In genomic region chr2:8600456-8600855, GRCh38 we compare ENCODE assay signal across 26 cellular contexts.
"Had no signal": no experiment of that assay in that cellular context is flagged by ENCODE, and none has a peak within 500 bp of the region (broad histone marks: within the 10 kb centered on the region; RNA-seq: fewer than 3 reads in every experiment).

No MANE protein-coding gene starts in this region.

- H3K27me3 ChIP-seq: esophagus muscularis mucosa, foreskin keratinocyte, heart left ventricle, left lung, upper lobe of left lung had no signal

- H3K4me3 Mint-ChIP-seq: activated CD4-positive, alpha-beta T cell treated with anti-CD3 and anti-CD28 coated beads for 36 hours; activated naive CD4-positive, alpha-beta T cell treated with anti-CD3 and anti-CD28 coated beads, Interleukin-2, amount 50 U/mL, for 24 hours; activated naive CD8-positive, alpha-beta T cell treated with anti-CD3 and anti-CD28 coated beads, Interleukin-2, amount 50 U/mL, for 24 hours; activated T-cell treated with anti-CD3 and anti-CD28 coated beads, Interleukin-2, amount 50 U/mL, for 24 hours; dendritic cell treated with granulocyte-macrophage colony-stimulating factor and Interleukin-4, amounts not matched to agents 40 ng/mL and 50 ng/mL, for 4 days; immature natural killer cell; naive B cell; stimulated activated effector memory CD8-positive, alpha-beta T cell treated with anti-CD3 and anti-CD28 coated beads, Interleukin-12 subunit alpha, Interleukin-12 subunit beta, amount 100 ng/mL, for 72 hours; stimulated activated naive CD8-positive, alpha-beta T cell treated with anti-CD3 and anti-CD28 coated beads, Interleukin-15, Interleukin-2, amounts not matched to agents 100 ng/mL and 50 ng/mL, for 24 hours had no signal

- H3K27ac Mint-ChIP-seq: activated CD4-positive, alpha-beta T cell treated with anti-CD3 and anti-CD28 coated beads for 36 hours; activated naive CD4-positive, alpha-beta T cell treated with anti-CD3 and anti-CD28 coated beads, Interleukin-2, amount 50 U/mL, for 24 hours; activated naive CD8-positive, alpha-beta T cell treated with anti-CD3 and anti-CD28 coated beads, Interleukin-2, amount 50 U/mL, for 24 hours; activated T-cell treated with anti-CD3 and anti-CD28 coated beads, Interleukin-2, amount 50 U/mL, for 24 hours; dendritic cell treated with granulocyte-macrophage colony-stimulating factor and Interleukin-4, amounts not matched to agents 40 ng/mL and 50 ng/mL, for 4 days; immature natural killer cell; naive B cell; progenitor cell of endocrine pancreas; stimulated activated effector memory CD8-positive, alpha-beta T cell treated with anti-CD3 and anti-CD28 coated beads, Interleukin-12 subunit alpha, Interleukin-12 subunit beta, amount 100 ng/mL, for 72 hours; stimulated activated naive CD8-positive, alpha-beta T cell treated with anti-CD3 and anti-CD28 coated beads, Interleukin-15, Interleukin-2, amounts not matched to agents 100 ng/mL and 50 ng/mL, for 24 hours had no signal

- H3K27ac ChIP-seq: esophagus muscularis mucosa, foreskin keratinocyte, heart left ventricle, left lung, skin epidermis, upper lobe of left lung had no signal

- H3K36me3 ChIP-seq: esophagus muscularis mucosa, heart left ventricle, left lung, upper lobe of left lung had no signal

- H3K36me3 Mint-ChIP-seq: activated naive CD4-positive, alpha-beta T cell treated with anti-CD3 and anti-CD28 coated beads, Interleukin-2, amount 50 U/mL, for 24 hours; immature natural killer cell; naive B cell; stimulated activated effector memory CD8-positive, alpha-beta T cell treated with anti-CD3 and anti-CD28 coated beads, Interleukin-12 subunit alpha, Interleukin-12 subunit beta, amount 100 ng/mL, for 72 hours had no signal

- DNase-seq: activated CD4-positive, alpha-beta T cell treated with anti-CD3 and anti-CD28 coated beads for 36 hours; activated CD4-positive, alpha-beta T cell treated with anti-CD3 and anti-CD28 coated beads, Interleukin-2, amount 50 U/mL, for 48 hours; activated CD4-positive, CD25-positive, alpha-beta regulatory T cell; activated CD8-positive, alpha-beta memory T cell treated with anti-CD3 and anti-CD28 coated beads, Interleukin-2, amount 50 U/mL, for 4 hours; activated naive CD8-positive, alpha-beta T cell treated with anti-CD3 and anti-CD28 coated beads, Interleukin-2, amount 50 U/mL, for 24 hours; activated T-cell treated with anti-CD3 and anti-CD28 coated beads, Interleukin-2, amount 50 U/mL, for 24 hours; amygdala; caudate nucleus; foreskin keratinocyte; heart left ventricle; hypothalamus; immature natural killer cell; left lung; naive B cell; stimulated activated CD4-positive, alpha-beta T cell treated with anti-CD3 and anti-CD28 coated beads, Interleukin-12 subunit alpha, Interleukin-12 subunit beta, amount 100 ng/mL, for 4 hours; stimulated activated CD4-positive, alpha-beta T cell treated with anti-CD3 and anti-CD28 coated beads, Interleukin-4, amount 100 ng/mL, for 24 hours; upper lobe of left lung had no signal

- H3K4me1 Mint-ChIP-seq: activated naive CD4-positive, alpha-beta T cell treated with anti-CD3 and anti-CD28 coated beads, Interleukin-2, amount 50 U/mL, for 24 hours; immature natural killer cell had no signal

- H3K4me3 ChIP-seq: esophagus muscularis mucosa, heart left ventricle, left lung, lung, skin epidermis, upper lobe of left lung had no signal

- H3K9me3 ChIP-seq: esophagus muscularis mucosa, heart left ventricle, left lung, upper lobe of left lung had no signal

- H3K4me1 ChIP-seq: esophagus muscularis mucosa, foreskin keratinocyte had no signal

- H3K9me3 Mint-ChIP-seq: activated naive CD4-positive, alpha-beta T cell treated with anti-CD3 and anti-CD28 coated beads, Interleukin-2, amount 50 U/mL, for 24 hours; activated naive CD8-positive, alpha-beta T cell treated with anti-CD3 and anti-CD28 coated beads, Interleukin-2, amount 50 U/mL, for 24 hours; activated T-cell treated with anti-CD3 and anti-CD28 coated beads, Interleukin-2, amount 50 U/mL, for 24 hours; dendritic cell treated with granulocyte-macrophage colony-stimulating factor and Interleukin-4, amounts not matched to agents 40 ng/mL and 50 ng/mL, for 4 days; immature natural killer cell; naive B cell; stimulated activated effector memory CD8-positive, alpha-beta T cell treated with anti-CD3 and anti-CD28 coated beads, Interleukin-12 subunit alpha, Interleukin-12 subunit beta, amount 100 ng/mL, for 72 hours; stimulated activated naive CD8-positive, alpha-beta T cell treated with anti-CD3 and anti-CD28 coated beads, Interleukin-15, Interleukin-2, amounts not matched to agents 100 ng/mL and 50 ng/mL, for 24 hours had no signal

- H3K27me3 Mint-ChIP-seq: activated CD4-positive, alpha-beta T cell treated with anti-CD3 and anti-CD28 coated beads for 36 hours; activated naive CD4-positive, alpha-beta T cell treated with anti-CD3 and anti-CD28 coated beads, Interleukin-2, amount 50 U/mL, for 24 hours; activated naive CD8-positive, alpha-beta T cell treated with anti-CD3 and anti-CD28 coated beads, Interleukin-2, amount 50 U/mL, for 24 hours; activated T-cell treated with anti-CD3 and anti-CD28 coated beads, Interleukin-2, amount 50 U/mL, for 24 hours; progenitor cell of endocrine pancreas; stimulated activated naive CD8-positive, alpha-beta T cell treated with anti-CD3 and anti-CD28 coated beads, Interleukin-15, Interleukin-2, amounts not matched to agents 100 ng/mL and 50 ng/mL, for 24 hours had no signal

- ATAC-seq: activated CD4-positive, alpha-beta T cell treated with anti-CD3 and anti-CD28 coated beads for 36 hours; activated naive CD8-positive, alpha-beta T cell treated with anti-CD3 and anti-CD28 coated beads, Interleukin-2, amount 50 U/mL, for 24 hours; foreskin keratinocyte; heart left ventricle; left lung; sciatic nerve; stimulated activated effector memory CD8-positive, alpha-beta T cell treated with anti-CD3 and anti-CD28 coated beads, Interleukin-12 subunit alpha, Interleukin-12 subunit beta, amount 100 ng/mL, for 72 hours had no signal
